8 cellular contexts compared by ENCODE assay signal in the genomic region with DNA sequence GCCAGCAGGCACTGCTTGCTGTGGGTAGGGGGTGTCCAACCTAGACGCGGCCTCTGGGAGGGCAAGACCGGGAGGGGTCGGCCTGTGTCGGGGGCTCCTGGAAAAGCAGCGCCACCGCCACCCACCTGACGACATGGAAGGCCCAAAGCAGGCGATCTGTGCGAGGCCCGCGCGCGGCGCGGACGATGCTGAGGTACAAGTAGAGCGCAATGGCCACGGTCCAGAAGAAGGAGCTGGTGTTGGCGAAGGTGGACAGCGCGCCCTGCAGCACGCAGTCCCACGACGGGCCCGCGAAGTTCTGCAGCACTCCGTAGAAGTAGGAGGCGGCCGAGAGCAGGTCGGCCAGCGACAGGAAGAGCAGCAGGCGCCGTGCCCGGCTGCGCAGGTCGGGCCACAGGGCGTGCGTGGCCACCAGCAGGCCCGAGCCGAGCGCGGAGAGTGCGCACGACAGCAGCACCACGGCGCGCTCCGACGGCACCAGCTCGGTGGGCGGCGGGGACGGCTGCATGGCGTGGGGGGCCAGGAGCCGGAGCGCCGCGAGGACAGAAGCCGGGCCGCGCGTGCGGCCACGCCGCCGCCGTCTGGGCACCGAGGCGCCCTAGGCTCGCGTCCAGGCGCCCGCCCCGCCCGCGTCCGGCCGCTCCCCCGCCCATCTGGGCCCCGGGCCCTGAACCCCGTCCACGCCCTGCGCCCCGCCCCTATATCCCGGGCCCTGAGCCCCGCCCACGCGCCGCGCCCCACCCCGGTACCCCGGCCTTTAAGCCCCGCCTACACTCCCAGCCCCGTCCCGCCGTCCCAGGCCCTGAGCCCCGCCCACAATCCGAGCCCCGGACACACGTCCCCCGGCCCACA. TPM values are rescaled to one million over a fixed set of nuclear protein-coding genes. Genes with fewer than 3 reads are reported as not detected.
DNase-seq lines count a peak whose midpoint lies in the region; ATAC-seq lines count a peak whose summit lies in the region.

A gene with protein sequence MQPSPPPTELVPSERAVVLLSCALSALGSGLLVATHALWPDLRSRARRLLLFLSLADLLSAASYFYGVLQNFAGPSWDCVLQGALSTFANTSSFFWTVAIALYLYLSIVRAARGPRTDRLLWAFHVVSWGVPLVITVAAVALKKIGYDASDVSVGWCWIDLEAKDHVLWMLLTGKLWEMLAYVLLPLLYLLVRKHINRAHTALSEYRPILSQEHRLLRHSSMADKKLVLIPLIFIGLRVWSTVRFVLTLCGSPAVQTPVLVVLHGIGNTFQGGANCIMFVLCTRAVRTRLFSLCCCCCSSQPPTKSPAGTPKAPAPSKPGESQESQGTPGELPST (minus strand): TSS at position 583 of the 852 bp plus-strand sequence. CDS start 75 bp downstream, at position 508.

- POLR2A ChIA-PET in activated CD8-positive, alpha-beta T cell treated with anti-CD3 and anti-CD28 coated beads, Interleukin-2, amount 10 ng/mL, durations not matched to agents 7 days and 5 days (lab: Charles Lee) = interaction anchor here (0.7 kb wide), 1 partner anchor 154 kb away, joined by 3 read pairs; no protein-coding TSS in a partner anchor

- H2AFZ ChIP-seq in mesenchymal stem cell (ENCODE audit: low read depth, low read length) = peak within 1 kb of the TSS; percentile 70

- WGBS in mesenchymal stem cell = 5% methylated on average over 46 of the region's 102 CpGs

- peak within 1 kb of the TSS; percentile 19 to 46 for H3K4ac ChIP-seq in mesenchymal stem cell (ENCODE audit: low read depth in 1 of 2, low read length in 2 of 2)

- H3K4me2 ChIP-seq in mesenchymal stem cell (ENCODE audit: low read length, poor library complexity, severe bottlenecking) = peak within 1 kb of the TSS; percentile 78

- H3K4me1 ChIP-seq in mesenchymal stem cell (ENCODE audit: control insufficient read depth, insufficient read depth, low read depth, low read length) = peaks cover 16% of the 10 kb centered on the region

- DNase-seq in DMS 273 (lab: John Stamatoyannopoulos, UW; ENCODE audit: unreplicated experiment) = peak; percentile 89
- no peak for DNase-seq in DMS 273 treated with DMSO at 0.1 percent for 48 hours (lab: John Stamatoyannopoulos, UW)
- peak; percentile 70 for DNase-seq in NCI-H2227 treated with DMSO at 0.1 percent for 48 hours (lab: John Stamatoyannopoulos, UW)
- peak; percentile 84 for DNase-seq in activated CD8-positive, alpha-beta T cell treated with anti-CD3 and anti-CD28 coated beads, Interleukin-2, amount 10 ng/mL, durations not matched to agents 7 days and 5 days
- DNase-seq in effector CD4-positive, alpha-beta T cell = peak; percentile 73
- peak; percentile 74 for DNase-seq in mesenchymal stem cell
- DNase-seq in stimulated activated CD8-positive, alpha-beta memory T cell treated with anti-CD3 and anti-CD28 coated beads, Interleukin-15, amount 100 ng/mL, for 24 hours (ENCODE audit: low read depth) = peak; percentile 69

- peak within 1 kb of the TSS; percentile 78 for H3K9ac ChIP-seq in mesenchymal stem cell (ENCODE audit: low read length)

- CTCF ChIA-PET in activated CD8-positive, alpha-beta T cell treated with anti-CD3 and anti-CD28 coated beads, Interleukin-2, amount 10 ng/mL, durations not matched to agents 7 days and 5 days (lab: Charles Lee) = interaction anchor here (1.1 to 2.1 kb wide), 3 partner anchors 13 to 68 kb away, joined by 3 to 8 read pairs (median 3); no protein-coding TSS in a partner anchor

- H3K9me3 Mint-ChIP-seq in activated CD8-positive, alpha-beta T cell treated with anti-CD3 and anti-CD28 coated beads, Interleukin-2, amount 10 ng/mL, durations not matched to agents 7 days and 5 days (ENCODE audit: insufficient read depth) = no peaks in the 10 kb centered on the region

- H3K27me3 ChIP-seq in mesenchymal stem cell (ENCODE audit: control insufficient read depth in 1 of 2, insufficient read depth in 1 of 2, low read length in 2 of 2) = no peaks in the 10 kb centered on the region

- H2BK120ac ChIP-seq in mesenchymal stem cell (ENCODE audit: low read depth, low read length) = no peak within 1 kb of the TSS

- H4K91ac ChIP-seq in mesenchymal stem cell (ENCODE audit: low read length) = peak within 1 kb of the TSS; percentile 57

- peak within 1 kb of the TSS; percentile 70 to 73 for H3K18ac ChIP-seq in mesenchymal stem cell (ENCODE audit: low read depth in 1 of 2, low read length in 2 of 2)

- H3K79me1 ChIP-seq in mesenchymal stem cell (replicated peaks; ENCODE audit: low read length, poor library complexity, severe bottlenecking) = peaks cover 5% of the 10 kb centered on the region

- H2BK12ac ChIP-seq in mesenchymal stem cell (ENCODE audit: low read length in 2 of 2) = peak within 1 kb of the TSS in 1 of 2 experiments; percentile 49

- no peaks in the 10 kb centered on the region for H3K36me3 ChIP-seq in mesenchymal stem cell (ENCODE audit: control insufficient read depth in 1 of 2, insufficient read depth in 2 of 2, low read depth in 1 of 2, low read length in 2 of 2)

- H3K27me3 Mint-ChIP-seq in activated CD8-positive, alpha-beta T cell treated with anti-CD3 and anti-CD28 coated beads, Interleukin-2, amount 10 ng/mL, durations not matched to agents 7 days and 5 days (ENCODE audit: low read depth) = peaks cover 20% of the 10 kb centered on the region

- no peaks in the 10 kb centered on the region for H3K9me3 ChIP-seq in mesenchymal stem cell (ENCODE audit: control insufficient read depth, low read length)

- peak within 1 kb of the TSS; percentile 79 for H3K4me3 Mint-ChIP-seq in activated CD8-positive, alpha-beta T cell treated with anti-CD3 and anti-CD28 coated beads, Interleukin-2, amount 10 ng/mL, durations not matched to agents 7 days and 5 days

- H3K27ac Mint-ChIP-seq in activated CD8-positive, alpha-beta T cell treated with anti-CD3 and anti-CD28 coated beads, Interleukin-2, amount 10 ng/mL, durations not matched to agents 7 days and 5 days = peak within 1 kb of the TSS; percentile 78

- H3K27ac ChIP-seq in mesenchymal stem cell (ENCODE audit: low read length, poor library complexity, severe bottlenecking) = peak within 1 kb of the TSS; percentile 44

- peaks cover 34% of the 10 kb centered on the region for H3K4me1 Mint-ChIP-seq in activated CD8-positive, alpha-beta T cell treated with anti-CD3 and anti-CD28 coated beads, Interleukin-2, amount 10 ng/mL, durations not matched to agents 7 days and 5 days (ENCODE audit: low read depth)

- no peak within 1 kb of the TSS for H2BK5ac ChIP-seq in mesenchymal stem cell (ENCODE audit: low read depth, low read length, poor library complexity, severe bottlenecking)

- no peak within 1 kb of the TSS for H2AK5ac ChIP-seq in mesenchymal stem cell (ENCODE audit: low read length, severe bottlenecking)

- peak; percentile 71 for ATAC-seq in HG02678 (IDR thresholded peaks at IDR 0.05; ENCODE audit: unreplicated experiment)
- ATAC-seq in activated CD8-positive, alpha-beta T cell treated with anti-CD3 and anti-CD28 coated beads, Interleukin-2, amount 10 ng/mL, durations not matched to agents 7 days and 5 days = peak; percentile 90

- peak within 1 kb of the TSS; percentile 78 for H4K8ac ChIP-seq in mesenchymal stem cell (ENCODE audit: low read length)

- H2BK15ac ChIP-seq in mesenchymal stem cell (ENCODE audit: low read depth, poor library complexity, severe bottlenecking) = peak within 1 kb of the TSS; percentile 33

- H3K36me3 Mint-ChIP-seq in activated CD8-positive, alpha-beta T cell treated with anti-CD3 and anti-CD28 coated beads, Interleukin-2, amount 10 ng/mL, durations not matched to agents 7 days and 5 days (ENCODE audit: low read depth) = no peaks in the 10 kb centered on the region

- peak within 1 kb of the TSS; percentile 66 to 83 for H3K4me3 ChIP-seq in mesenchymal stem cell (ENCODE audit: insufficient read depth in 1 of 2, low read depth in 1 of 2, low read length in 2 of 2)

- H3K14ac ChIP-seq in mesenchymal stem cell (ENCODE audit: low read length in 2 of 2) = peak within 1 kb of the TSS in 1 of 2 experiments; percentile 37

- H3K23ac ChIP-seq in mesenchymal stem cell (ENCODE audit: low read length in 2 of 2) = peak within 1 kb of the TSS in 1 of 2 experiments; percentile 11

RNA-seq across cellular contexts. Expression of the gene that starts here (rescaled TPM):
- 1 to 10 TPM; 1.2 to 1.4 TPM for total RNA-seq in activated CD8-positive, alpha-beta T cell treated with anti-CD3 and anti-CD28 coated beads, Interleukin-2, amount 10 ng/mL, durations not matched to agents 7 days and 5 days
- 2.7 TPM for polyA plus RNA-seq in mesenchymal stem cell (2013, experiment 1 of 2)
- 2.9 TPM for polyA plus RNA-seq in mesenchymal stem cell (2013, experiment 2 of 2)
